7 cellular contexts compared by ENCODE assay signal in the genomic region with DNA sequence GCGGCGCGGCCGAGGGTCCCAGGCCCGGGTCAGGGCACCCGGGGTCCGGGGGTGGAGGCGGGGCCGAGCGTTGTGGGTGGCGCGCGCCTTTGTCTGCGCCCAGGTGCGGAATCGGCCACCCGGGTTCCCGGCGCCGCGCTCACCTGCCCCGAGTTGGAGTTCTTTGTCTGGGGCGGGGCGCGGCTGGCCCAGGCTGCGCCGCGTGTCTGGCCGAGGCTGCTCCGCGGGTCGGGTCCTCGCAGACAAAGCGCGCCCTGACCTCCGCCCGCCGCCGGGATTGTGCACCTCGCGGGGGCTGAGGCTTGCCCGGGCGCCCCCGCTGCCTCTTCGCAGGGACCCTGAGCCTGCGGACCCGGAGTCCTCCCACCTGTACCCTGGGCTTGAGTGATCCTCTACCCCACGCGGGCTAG. TPM values are rescaled to one million over a fixed set of nuclear protein-coding genes. Genes with fewer than 3 reads are reported as not detected.
DNase-seq lines count a peak whose midpoint lies in the region; ATAC-seq, FAIRE-seq and TF ChIP-seq lines count a peak whose summit lies in the region.

No MANE protein-coding gene starts in this region.

- no peak for FAIRE-seq in astrocyte (lab: Jason Lieb, UNC)

- POLR2A ChIA-PET in GM10248 (lab: Yijun Ruan, JAX), result no interaction called here

- no peak for ATAC-seq in GM21576 (IDR thresholded peaks at IDR 0.05; ENCODE audit: unreplicated experiment)

- no peak overlapping the region for H3K27ac ChIP-seq in astrocyte (ENCODE audit: low read depth, low read length)

- H3K4me1 Mint-ChIP-seq in astrocyte (ENCODE audit: low read depth, unreplicated experiment), result no peaks in the 10 kb centered on the region

- H3K9me3 Mint-ChIP-seq in astrocyte (ENCODE audit: unreplicated experiment), result no peaks in the 10 kb centered on the region

- H2AFZ ChIP-seq in astrocyte (ENCODE audit: low read depth, low read length), result peak overlapping the region; percentile 18

- peak overlapping the region; percentile 89 for H3K4me2 ChIP-seq in astrocyte (ENCODE audit: low read length)

- peak; percentile 49 for DNase-seq in GM10248 (ENCODE audit: extremely low spot score)
- DNase-seq in LNCaP clone FGC (ENCODE audit: low read depth), result no peak
- no peak for DNase-seq in astrocyte (ENCODE audit: low read depth)
- DNase-seq in islet precursor cell, result peak; percentile 77
- peak; percentile 43 for DNase-seq in stimulated activated CD8-positive, alpha-beta memory T cell treated with anti-CD3 and anti-CD28 coated beads, Interleukin-4, amount 100 ng/mL, for 48 hours
- no peak for DNase-seq in cerebellar cortex (ENCODE audit: low spot score)

- H3K27ac Mint-ChIP-seq in astrocyte (ENCODE audit: unreplicated experiment), result no peak overlapping the region

- H3K79me2 ChIP-seq in astrocyte (ENCODE audit: insufficient read depth, low read length), result peaks cover 24% of the 10 kb centered on the region

- TF ChIP-seq CTCF in GM10248 (IDR thresholded peaks at IDR 0.05; ENCODE audit: control extremely low read depth, extremely low read depth, low read depth, missing control alignments) (no peak), LNCaP clone FGC (IDR thresholded peaks at IDR 0.05; ENCODE audit: control insufficient read depth, extremely low read depth, insufficient read depth) (no peak), astrocyte (IDR thresholded peaks at IDR 0.05; ENCODE audit: insufficient read depth, low read depth, low read length) (no peak)

- peak overlapping the region; percentile 58 for H3K9ac ChIP-seq in astrocyte (ENCODE audit: low read length)

- H3K4me3 Mint-ChIP-seq in astrocyte (ENCODE audit: unreplicated experiment), result peak overlapping the region; percentile 83

- H3K27me3 Mint-ChIP-seq in astrocyte (ENCODE audit: low read depth, unreplicated experiment), result peaks cover 3% of the 10 kb centered on the region

- peaks cover 8% of the 10 kb centered on the region for H3K4me1 ChIP-seq in astrocyte (ENCODE audit: insufficient read depth, low read length)

- no peaks in the 10 kb centered on the region for H3K9me3 ChIP-seq in astrocyte (ENCODE audit: insufficient read depth, low read depth, low read length)

- H3K36me3 ChIP-seq in astrocyte (ENCODE audit: insufficient read depth, low read length), result no peaks in the 10 kb centered on the region

- peak overlapping the region; percentile 81 for H3K4me3 ChIP-seq in LNCaP clone FGC (ENCODE audit: low read depth, low read length)
- peak overlapping the region; percentile 52 for H3K4me3 ChIP-seq in astrocyte (ENCODE audit: insufficient read depth, low read depth, low read length)

- CTCF ChIA-PET in GM10248 (lab: Yijun Ruan, JAX), result interaction anchor here (1.0 to 1.6 kb wide), 7 partner anchors 37 to 407 kb away, joined by 3 to 11 read pairs (median 6); no protein-coding TSS in a partner anchor

- no peaks in the 10 kb centered on the region for H3K27me3 ChIP-seq in astrocyte (ENCODE audit: insufficient read depth, low read length)

- peaks cover 33% of the 10 kb centered on the region for H4K20me1 ChIP-seq in astrocyte (ENCODE audit: insufficient read depth, low read length)

- H3K36me3 Mint-ChIP-seq in astrocyte (ENCODE audit: low read depth, unreplicated experiment), result peaks cover 1% of the 10 kb centered on the region

RNA-seq across cellular contexts. Expression of a gene that starts 50.0 kb away (rescaled TPM):
- not detected in 2 replicates for total RNA-seq in astrocyte

RNA-seq across cellular contexts. Expression of a gene that starts 58.1 kb away (rescaled TPM):
- not detected in 2 replicates for total RNA-seq in astrocyte

Comparison
In these comparisons a context has a peak if more than half of its experiments do, and no peak if none do; other contexts are left out.
1. DNase-seq: peak in GM10248 (single experiment), islet precursor cell (single experiment) and stimulated activated CD8-positive, alpha-beta memory T cell treated with anti-CD3 and anti-CD28 coated beads, Interleukin-4, amount 100 ng/mL, for 48 hours (single experiment); none in LNCaP clone FGC (single experiment), astrocyte (single experiment) and cerebellar cortex (single experiment).